21 cellular contexts compared by ENCODE assay signal in genomic region chr7:40536406-40536805, GRCh38.
A peak's percentile ranks its signal among the peaks of the same experiment; 100 is the strongest.
DNase-seq lines count a peak whose midpoint lies in the region; ATAC-seq, FAIRE-seq and TF ChIP-seq lines count a peak whose summit lies in the region.
"Had no signal": no experiment of that assay in that cellular context is flagged by ENCODE, and none has a peak within 500 bp of the region (broad histone marks: within the 10 kb centered on the region; RNA-seq: fewer than 3 reads in every experiment).

No MANE protein-coding gene starts in this region.

- TF ChIP-seq CTCF in GM12878 (IDR thresholded peaks at IDR 0.05 in 2 of 3, conservative IDR thresholded peaks at IDR 0.05 in 1 of 3; ENCODE audit: control insufficient read depth in 2 of 3, extremely low read depth in 1 of 3, insufficient read depth in 1 of 3, low read depth in 3 of 3, low read length in 3 of 3), result no peak
- no peak for TF ChIP-seq CTCF in brain microvascular endothelial cell (IDR thresholded peaks at IDR 0.05; ENCODE audit: low read depth, low read length, missing control alignments)
- TF ChIP-seq CTCF in testis (IDR thresholded peaks at IDR 0.05), result no peak

- TSS peak; percentile 28 for BruUV-seq in GM12878 (replicated peaks; lab: Mats Ljungman, UMichigan)

- CTCF ChIA-PET in GM12878 (lab: Yijun Ruan, JAX), result no interaction called here

- intact Hi-C loops in GM12878 (cut with micrococcal nuclease; ENCODE audit: unreplicated experiment) (no loop called here), testis (cut with DNase I; ENCODE audit: low total_unique reads) (no loop called here)

- RAD21 ChIA-PET in GM12878 (lab: Charles Lee; ENCODE audit: unreplicated experiment), result no interaction called here

- WGBS in GM12878 (ENCODE audit: insufficient coverage, insufficient replicate concordance, low lambda C conversion rate, missing lambda C conversion rate), result 6% methylated on average over 1 of the region's 1 CpG
- WGBS in mesodermal cell (ENCODE audit: insufficient coverage in 2 of 2), 2 experiments, result 60 to 100% methylated on average over 1 of the region's 1 CpG
- 76 to 81% methylated on average over 1 of the region's 1 CpG for WGBS in testis, 2 donors

- H3K9ac ChIP-seq in GM12878 (ENCODE audit: control insufficient read depth, insufficient read depth, low read length), result no peak overlapping the region
- H3K9ac ChIP-seq: BLaER1, GM23248 had no signal

- no peak for ATAC-seq in GM12878
- ATAC-seq: K562 had no signal

- no peak for FAIRE-seq in GM12878 (lab: Jason Lieb, UNC)
- FAIRE-seq: GM12892, K562 had no signal

- no peaks in the 10 kb centered on the region for H3K79me2 ChIP-seq in GM12878 (ENCODE audit: control insufficient read depth, insufficient read depth, low read length)

- H2AFZ ChIP-seq in GM12878 (ENCODE audit: control insufficient read depth, low read depth, low read length), result no peak overlapping the region
- H2AFZ ChIP-seq: GM23248, PC-9 had no signal

- no peaks in the 10 kb centered on the region for H3K27me3 ChIP-seq in GM12878 (replicated peaks in 1 of 2; ENCODE audit: control insufficient read depth in 2 of 2, insufficient read depth in 2 of 2, low read length in 1 of 2)
- H3K27me3 ChIP-seq in brain microvascular endothelial cell (replicated peaks), result no peaks in the 10 kb centered on the region
- no peaks in the 10 kb centered on the region for H3K27me3 ChIP-seq in testis
- H3K27me3 ChIP-seq: BLaER1 had no signal

- in situ Hi-C loops in GM12878 (cut with MboI) (no loop called here), brain microvascular endothelial cell (cut with HindIII; ENCODE audit: low pct_ligation_motif_present, low sequenced_read_pairs) (no loop called here)

- TF ChIP-seq POLR2A in GM12878 (IDR thresholded peaks at IDR 0.05; ENCODE audit: low read depth, low read length) (no peak), testis (IDR thresholded peaks at IDR 0.05) (no peak)

- DNase-seq in EH (ENCODE audit: low read depth), result peak; percentile 69
- DNase-seq in NCI-H226, result peak; percentile 10
- no peak for DNase-seq in GM12878 (ENCODE audit: low read depth, low spot score)
- DNase-seq in brain microvascular endothelial cell, result no peak
- DNase-seq in testis, result no peak
- no peak for DNase-seq in Kasumi-1 (lab: John Stamatoyannopoulos, UW)
- no peak for DNase-seq in pons (ENCODE audit: low spot score)
- DNase-seq: CD4-positive, alpha-beta memory T cell; DMS153; EL; GM23248; HCEC 1CT; NCI-H1417; NCI-H187 treated with DMSO at 0.1 percent for 48 hours; NCI-H2227 treated with DMSO at 0.1 percent for 48 hours; NCI-H524; PC-9 had no signal

- no peak overlapping the region for H3K4me2 ChIP-seq in GM12878 (ENCODE audit: control insufficient read depth, insufficient read depth)
- H3K4me2 ChIP-seq: BLaER1, PC-9 had no signal

- H3K9me3 ChIP-seq in GM12878 (replicated peaks; ENCODE audit: control insufficient read depth, insufficient read depth, low read length) (no peaks in the 10 kb centered on the region), mesodermal cell (ENCODE audit: control insufficient read depth, low read length) (no peaks in the 10 kb centered on the region), testis (no peaks in the 10 kb centered on the region)
- H3K9me3 ChIP-seq: BLaER1 had no signal

- H3K4me3 ChIP-seq in GM12878, result no peak overlapping the region
- H3K4me3 ChIP-seq in mesodermal cell (ENCODE audit: extremely low read depth, insufficient read depth, low read length, poor library complexity, severe bottlenecking), result no peak overlapping the region
- H3K4me3 ChIP-seq in brain microvascular endothelial cell (ENCODE audit: low read depth, low read length), result no peak overlapping the region
- no peak overlapping the region for H3K4me3 ChIP-seq in testis
- H3K4me3 ChIP-seq: BLaER1, GM23248, K562, PC-9 had no signal

- no peaks in the 10 kb centered on the region for H4K20me1 ChIP-seq in GM12878 (ENCODE audit: control insufficient read depth, insufficient read depth)
- H4K20me1 ChIP-seq: BLaER1 had no signal

- TF ChIP-seq RAD21 in GM12878 (IDR thresholded peaks at IDR 0.05; ENCODE audit: insufficient read depth, low read depth, low read length), result no peak

- no peaks in the 10 kb centered on the region for H3K4me1 ChIP-seq in GM12878 (ENCODE audit: control insufficient read depth, insufficient read depth, low read length)
- H3K4me1 ChIP-seq in mesodermal cell (ENCODE audit: control insufficient read depth, insufficient read depth, low read length, poor library complexity, severe bottlenecking), result peaks cover 17% of the 10 kb centered on the region
- H3K4me1 ChIP-seq in testis, result no peaks in the 10 kb centered on the region
- H3K4me1 ChIP-seq: BLaER1 had no signal

- H3K27ac ChIP-seq in GM12878 (ENCODE audit: control insufficient read depth, insufficient read depth) (no peak overlapping the region), mesodermal cell (ENCODE audit: low read depth, low read length, severe bottlenecking) (peak overlapping the region; percentile 42), brain microvascular endothelial cell (no peak overlapping the region), testis (no peak overlapping the region)
- H3K27ac ChIP-seq: BLaER1, GM23248, PC-9 had no signal

- no peak for TF ChIP-seq EP300 in GM12878 (IDR thresholded peaks at IDR 0.05; ENCODE audit: borderline replicate concordance in 1 of 2, control insufficient read depth in 1 of 2, low read depth in 2 of 2, low read length in 2 of 2)

- SMC1A ChIA-PET in GM12878 (lab: Charles Lee; ENCODE audit: uncharacterized antibody, unreplicated experiment), result interaction anchor here (1.1 kb wide), 1 partner anchor 15 kb away, joined by 3 read pairs; no protein-coding TSS in a partner anchor

- H3K36me3 ChIP-seq in GM12878 (ENCODE audit: control insufficient read depth in 2 of 2, insufficient read depth in 2 of 2, low read length in 1 of 2), result no peaks in the 10 kb centered on the region
- H3K36me3 ChIP-seq in mesodermal cell (ENCODE audit: control insufficient read depth, insufficient read depth, low read length), result no peaks in the 10 kb centered on the region
- H3K36me3 ChIP-seq in brain microvascular endothelial cell (replicated peaks), result no peaks in the 10 kb centered on the region
- no peaks in the 10 kb centered on the region for H3K36me3 ChIP-seq in testis (ENCODE audit: low read depth, missing control alignments)
- H3K36me3 ChIP-seq: BLaER1 had no signal

- POLR2A ChIA-PET in GM12878 (lab: Charles Lee), result no interaction called here

TF ChIP-seq in GM12878, 131 proteins besides CTCF, POLR2A, EP300 and RAD21 (continues in another document):
- no peak for TF ChIP-seq CEBPZ (IDR thresholded peaks at IDR 0.05; ENCODE audit: low read depth, low read length)
- no peak for TF ChIP-seq CEBPB (IDR thresholded peaks at IDR 0.05; ENCODE audit: borderline replicate concordance in 1 of 2, low read depth in 2 of 2, low read length in 2 of 2)

Comparison
In these comparisons a context has a peak if more than half of its experiments do, and no peak if none do; other contexts are left out.
1. DNase-seq: peak in EH (single experiment) and NCI-H226 (single experiment); none in GM12878 (single experiment), brain microvascular endothelial cell (single experiment), testis (single experiment), Kasumi-1 (0 of 2) and pons (single experiment).